Comparison of ENCODE assay signal across 8 cellular contexts in genomic region chr11:61971177-61972111, GRCh38. TPM values are rescaled to one million over a fixed set of nuclear protein-coding genes. Genes with fewer than 3 reads are reported as not detected.
DNase-seq lines count a peak whose midpoint lies in the region; ATAC-seq and TF ChIP-seq lines count a peak whose summit lies in the region.

No MANE protein-coding gene starts in this region.

- H3K27ac ChIP-seq in muscle layer of duodenum (ENCODE audit: low read length) (peak overlapping the region; percentile 97), testis (peak overlapping the region; percentile 84 to 100)

- H3K36me3 ChIP-seq in muscle layer of duodenum (ENCODE audit: control insufficient read depth in 1 of 2, insufficient read depth in 2 of 2, low read length in 2 of 2) (peaks cover 0 to 21% of the 10 kb centered on the region in 2 donors), testis (ENCODE audit: low read depth, missing control alignments) (no peaks in the 10 kb centered on the region)

- peak; percentile 93 for DNase-seq in CMK (ENCODE audit: low read depth)
- DNase-seq in HEK293T (ENCODE audit: extremely low spot score) = peak; percentile 72
- DNase-seq in NCI-H748 (lab: John Stamatoyannopoulos, UW; ENCODE audit: unreplicated experiment) = peak; percentile 53
- peak; percentile 33 for DNase-seq in activated T-cell treated with anti-CD3 and anti-CD28 coated beads, Interleukin-2, amount 50 U/mL, for 1 hour
- DNase-seq in fibroblast of mammary gland (ENCODE audit: low read depth) = peak; percentile 99
- peak; percentile 98 for DNase-seq in testis

- POLR2A ChIA-PET in HEK293T (lab: Yijun Ruan, JAX) = interaction anchor here (1.0 to 1.4 kb wide), 4 partner anchors 8 to 58 kb away, joined by 3 to 6 read pairs (median 4); no protein-coding TSS in a partner anchor

- no peak overlapping the region for H3K4me3 ChIP-seq in fibroblast of mammary gland (ENCODE audit: control insufficient read depth, low read depth, low read length)
- H3K4me3 ChIP-seq in muscle layer of duodenum (ENCODE audit: low read depth in 1 of 2, low read length in 2 of 2) = peak overlapping the region in 1 of 2 donors; percentile 42
- H3K4me3 ChIP-seq in testis = no peak overlapping the region

- TF ChIP-seq CTCF in fibroblast of mammary gland (conservative IDR thresholded peaks at IDR 0.05; ENCODE audit: control insufficient read depth, insufficient read depth, low read depth, low read length) = no peak
- no peak for TF ChIP-seq CTCF in testis (IDR thresholded peaks at IDR 0.05)

- no peaks in the 10 kb centered on the region for H3K9me3 ChIP-seq in muscle layer of duodenum (ENCODE audit: control insufficient read depth in 1 of 2, low read length in 2 of 2)
- no peaks in the 10 kb centered on the region for H3K9me3 ChIP-seq in testis

- no peak for ATAC-seq in HG02798 (IDR thresholded peaks at IDR 0.05; ENCODE audit: poor library complexity, unreplicated experiment)

- TF ChIP-seq POLR2A in testis (IDR thresholded peaks at IDR 0.05) = no peak

- 19 to 32% methylated on average over 15 to 16 of the region's 16 CpGs for WGBS in testis, 2 donors

- intact Hi-C loops in testis (cut with DNase I; ENCODE audit: low total_unique reads) = no loop called here

- CTCF ChIA-PET in HEK293T (lab: Yijun Ruan, JAX) = interaction anchor here (2.2 kb wide), 1 partner anchor 110 kb away, joined by 7 read pairs; no protein-coding TSS in a partner anchor

- H3K4me1 ChIP-seq in muscle layer of duodenum (ENCODE audit: control insufficient read depth in 1 of 2, insufficient read depth in 2 of 2, low read length in 2 of 2) (peaks cover 31 to 46% of the 10 kb centered on the region in 2 donors), testis (peaks cover 61% of the 10 kb centered on the region)

- H3K27me3 ChIP-seq in muscle layer of duodenum (ENCODE audit: low read depth, low read length) = no peaks in the 10 kb centered on the region
- H3K27me3 ChIP-seq in testis = no peaks in the 10 kb centered on the region

TF ChIP-seq in HEK293T, 16 proteins besides CTCF, POLR2A, EP300 and RAD21:
- TF ChIP-seq ARNT (IDR thresholded peaks at IDR 0.05) = no peak
- no peak for TF ChIP-seq SP1 (IDR thresholded peaks at IDR 0.05)
- TF ChIP-seq BHLHE40 (IDR thresholded peaks at IDR 0.05; ENCODE audit: borderline replicate concordance) = no peak
- TF ChIP-seq NFRKB (IDR thresholded peaks at IDR 0.05) = no peak
- TF ChIP-seq FOXM1 (IDR thresholded peaks at IDR 0.05; ENCODE audit: borderline replicate concordance) = no peak
- TF ChIP-seq ELF4 (IDR thresholded peaks at IDR 0.05) = no peak
- no peak for TF ChIP-seq SUZ12 (IDR thresholded peaks at IDR 0.05)

RNA-seq across cellular contexts. Expression of gene FTH1, which starts 4.0 kb away (rescaled TPM):
- 1,000 to 10,000 TPM; 1,162 to 1,419 TPM for total RNA-seq in testis
- 2,237 TPM for polyA plus RNA-seq in testis (ENCODE audit: insufficient read depth, low read depth, low replicate concordance)

RNA-seq across cellular contexts. Expression of gene BEST1, which starts 21.3 kb away (rescaled TPM):
- 10 to 100 TPM; 21.0 to 33.4 TPM for total RNA-seq in testis
- polyA plus RNA-seq in testis (ENCODE audit: insufficient read depth, low read depth, low replicate concordance) = 9.2 TPM

RNA-seq across cellular contexts. Expression of gene RAB3IL1, which starts 54.1 kb away (rescaled TPM):
- 10 to 100 TPM; 57.7 to 65.8 TPM for total RNA-seq in testis
- 88.2 TPM for polyA plus RNA-seq in testis (ENCODE audit: insufficient read depth, low read depth, low replicate concordance)

Comparison
In these comparisons a context has a peak if more than half of its experiments do, and no peak if none do; other contexts are left out.
1. DNase-seq: peak in every context shown above with its lines; median percentile 99 in fibroblast of mammary gland; 98 in testis; 93 in CMK; 72 in HEK293T; 53 in NCI-H748; 33 in activated T-cell treated with anti-CD3 and anti-CD28 coated beads, Interleukin-2, amount 50 U/mL, for 1 hour.